1 cellular context compared by ENCODE assay signal in genomic region chr2:216632952-216633615, GRCh38.
TF ChIP-seq lines count a peak whose summit lies in the region.

Gene IGFBP2, plus strand, starts transcription at chr2:216633420. Its CDS starts 104 bp downstream, at chr2:216633524.

TF ChIP-seq in IMR-90, 13 proteins besides CTCF, POLR2A, EP300 and RAD21:
- TF ChIP-seq RCOR1 (IDR thresholded peaks at IDR 0.05; ENCODE audit: insufficient replicate concordance, low read length) = no peak
- no peak for TF ChIP-seq ELK1 (IDR thresholded peaks at IDR 0.05; ENCODE audit: borderline replicate concordance, low read depth, low read length)
